In the genomic region with DNA sequence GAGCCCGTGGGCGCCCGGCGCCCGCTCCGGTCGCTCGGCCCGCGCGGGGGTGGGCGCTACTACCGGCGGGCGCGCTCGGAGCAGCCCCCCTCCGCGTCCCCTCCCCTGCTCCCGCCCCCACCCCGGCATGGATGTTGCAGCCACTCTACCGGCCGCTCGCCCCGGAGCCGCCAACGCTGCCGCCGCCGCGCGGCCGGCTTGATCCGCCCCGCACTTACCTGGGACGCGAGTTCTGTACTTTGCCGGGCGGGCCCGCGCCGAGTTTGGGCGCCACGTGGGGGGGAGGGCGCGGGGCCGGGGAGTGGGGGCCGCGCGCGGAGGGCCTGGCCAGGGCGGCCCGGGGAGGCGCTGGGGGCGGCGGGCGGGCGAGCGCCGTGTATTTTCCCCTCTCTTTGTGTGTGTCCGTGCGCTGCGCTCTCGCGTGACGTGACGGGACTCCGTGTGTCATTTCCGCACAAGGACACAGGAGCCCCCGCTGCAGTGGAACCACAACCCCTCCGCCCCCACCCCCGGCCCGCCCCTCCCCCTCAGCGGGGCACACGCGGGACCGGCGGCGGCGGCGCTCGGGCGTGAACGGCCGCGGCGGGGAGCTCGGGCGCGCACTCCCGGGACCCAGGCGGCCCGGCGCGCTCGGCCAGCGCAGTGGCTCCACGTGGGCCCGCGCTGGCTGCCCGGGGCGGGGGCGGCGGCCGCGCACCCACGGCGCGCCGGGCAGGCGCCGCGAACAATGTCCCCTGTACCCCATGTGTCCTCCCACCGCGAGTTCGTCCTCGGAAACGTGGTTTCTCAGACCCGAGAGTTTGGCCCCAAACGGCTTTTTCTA, we compare ENCODE assay signal across 1 cellular context.
TF ChIP-seq lines count a peak whose summit lies in the region.

A gene (minus strand): TSS at position 644 of the 823 bp plus-strand sequence. CDS start 16,230 bp downstream, outside the sequence.

TF ChIP-seq in HepG2, 621 proteins besides CTCF, POLR2A, EP300 and RAD21 (continued from another document):
- TF ChIP-seq, protein P1, sequence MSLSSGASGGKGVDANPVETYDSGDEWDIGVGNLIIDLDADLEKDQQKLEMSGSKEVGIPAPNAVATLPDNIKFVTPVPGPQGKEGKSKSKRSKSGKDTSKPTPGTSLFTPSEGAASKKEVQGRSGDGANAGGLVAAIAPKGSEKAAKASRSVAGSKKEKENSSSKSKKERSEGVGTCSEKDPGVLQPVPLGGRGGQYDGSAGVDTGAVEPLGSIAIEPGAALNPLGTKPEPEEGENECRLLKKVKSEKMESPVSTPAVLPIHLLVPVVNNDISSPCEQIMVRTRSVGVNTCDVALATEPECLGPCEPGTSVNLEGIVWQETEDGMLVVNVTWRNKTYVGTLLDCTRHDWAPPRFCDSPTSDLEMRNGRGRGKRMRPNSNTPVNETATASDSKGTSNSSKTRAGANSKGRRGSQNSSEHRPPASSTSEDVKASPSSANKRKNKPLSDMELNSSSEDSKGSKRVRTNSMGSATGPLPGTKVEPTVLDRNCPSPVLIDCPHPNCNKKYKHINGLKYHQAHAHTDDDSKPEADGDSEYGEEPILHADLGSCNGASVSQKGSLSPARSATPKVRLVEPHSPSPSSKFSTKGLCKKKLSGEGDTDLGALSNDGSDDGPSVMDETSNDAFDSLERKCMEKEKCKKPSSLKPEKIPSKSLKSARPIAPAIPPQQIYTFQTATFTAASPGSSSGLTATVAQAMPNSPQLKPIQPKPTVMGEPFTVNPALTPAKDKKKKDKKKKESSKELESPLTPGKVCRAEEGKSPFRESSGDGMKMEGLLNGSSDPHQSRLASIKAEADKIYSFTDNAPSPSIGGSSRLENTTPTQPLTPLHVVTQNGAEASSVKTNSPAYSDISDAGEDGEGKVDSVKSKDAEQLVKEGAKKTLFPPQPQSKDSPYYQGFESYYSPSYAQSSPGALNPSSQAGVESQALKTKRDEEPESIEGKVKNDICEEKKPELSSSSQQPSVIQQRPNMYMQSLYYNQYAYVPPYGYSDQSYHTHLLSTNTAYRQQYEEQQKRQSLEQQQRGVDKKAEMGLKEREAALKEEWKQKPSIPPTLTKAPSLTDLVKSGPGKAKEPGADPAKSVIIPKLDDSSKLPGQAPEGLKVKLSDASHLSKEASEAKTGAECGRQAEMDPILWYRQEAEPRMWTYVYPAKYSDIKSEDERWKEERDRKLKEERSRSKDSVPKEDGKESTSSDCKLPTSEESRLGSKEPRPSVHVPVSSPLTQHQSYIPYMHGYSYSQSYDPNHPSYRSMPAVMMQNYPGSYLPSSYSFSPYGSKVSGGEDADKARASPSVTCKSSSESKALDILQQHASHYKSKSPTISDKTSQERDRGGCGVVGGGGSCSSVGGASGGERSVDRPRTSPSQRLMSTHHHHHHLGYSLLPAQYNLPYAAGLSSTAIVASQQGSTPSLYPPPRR (CRISPR knock-in tag; IDR thresholded peaks at IDR 0.05; ENCODE audit: borderline replicate concordance), result no peak
- no peak for TF ChIP-seq ATAD3A (CRISPR knock-in tag; IDR thresholded peaks at IDR 0.05)
- no peak for TF ChIP-seq ZNF788 (CRISPR knock-in tag; IDR thresholded peaks at IDR 0.05; ENCODE audit: borderline replicate concordance)
- no peak for TF ChIP-seq HNRNPL (IDR thresholded peaks at IDR 0.05; ENCODE audit: low read depth, low read length)
- no peak for TF ChIP-seq HOXA3 (CRISPR knock-in tag; IDR thresholded peaks at IDR 0.05)
- TF ChIP-seq, protein P2, sequence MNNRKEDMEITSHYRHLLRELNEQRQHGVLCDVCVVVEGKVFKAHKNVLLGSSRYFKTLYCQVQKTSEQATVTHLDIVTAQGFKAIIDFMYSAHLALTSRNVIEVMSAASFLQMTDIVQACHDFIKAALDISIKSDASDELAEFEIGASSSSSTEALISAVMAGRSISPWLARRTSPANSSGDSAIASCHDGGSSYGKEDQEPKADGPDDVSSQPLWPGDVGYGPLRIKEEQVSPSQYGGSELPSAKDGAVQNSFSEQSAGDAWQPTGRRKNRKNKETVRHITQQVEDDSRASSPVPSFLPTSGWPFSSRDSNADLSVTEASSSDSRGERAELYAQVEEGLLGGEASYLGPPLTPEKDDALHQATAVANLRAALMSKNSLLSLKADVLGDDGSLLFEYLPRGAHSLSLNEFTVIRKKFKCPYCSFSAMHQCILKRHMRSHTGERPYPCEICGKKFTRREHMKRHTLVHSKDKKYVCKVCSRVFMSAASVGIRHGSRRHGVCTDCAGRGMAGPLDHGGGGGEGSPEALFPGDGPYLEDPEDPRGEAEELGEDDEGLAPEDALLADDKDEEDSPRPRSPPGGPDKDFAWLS (CRISPR knock-in tag; IDR thresholded peaks at IDR 0.05; ENCODE audit: borderline replicate concordance), result no peak
TF ChIP-seq in HepG2: peak in this region for 4.
